In the genomic region with DNA sequence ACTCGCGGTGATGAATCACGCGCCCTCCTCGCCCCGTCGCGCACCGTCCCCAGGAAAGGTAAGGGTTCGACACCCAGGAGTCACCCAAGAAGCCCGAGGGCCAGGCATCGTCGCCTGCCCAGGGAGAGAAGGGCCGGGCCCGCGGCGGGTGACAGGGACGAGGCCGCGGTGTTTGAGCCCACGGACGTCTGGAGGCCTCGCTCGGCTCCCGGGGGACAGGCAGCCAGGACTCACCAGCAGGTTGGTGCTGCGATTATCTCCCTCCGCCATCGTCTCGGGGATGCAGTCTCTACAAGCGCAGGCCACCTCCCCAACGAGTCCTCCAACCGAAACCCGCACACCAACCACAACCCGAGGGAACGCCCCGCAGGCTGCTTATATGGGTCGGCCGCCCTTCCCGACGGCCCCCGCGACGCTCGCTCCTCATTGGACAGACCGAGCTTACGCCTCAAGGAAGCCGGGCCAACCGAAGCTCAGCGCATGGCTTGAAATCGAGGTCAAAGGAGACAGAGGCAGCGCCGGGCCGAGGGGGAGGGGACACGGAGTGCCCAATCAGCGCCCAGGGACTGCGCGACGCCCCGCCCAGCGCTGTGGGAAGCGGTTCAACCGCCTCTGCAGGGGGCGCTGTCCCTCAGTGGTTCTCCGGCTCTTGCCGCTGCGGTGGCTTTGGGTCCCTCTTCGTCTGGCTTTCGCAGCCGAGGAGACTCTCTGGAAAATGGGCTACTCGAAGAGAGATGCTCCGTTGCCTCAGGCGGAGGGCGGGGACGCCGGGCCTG, we compare ENCODE assay signal across 1 cellular context.
A peak's percentile ranks its signal among the peaks of the same experiment; 100 is the strongest.
TF ChIP-seq lines count a peak whose summit lies in the region.

Gene ARL6IP1, minus strand, starts transcription at position 353 of the 776 bp plus-strand sequence. Its CDS starts 83 bp downstream, at position 270.

TF ChIP-seq in HepG2, 621 proteins besides CTCF, POLR2A, EP300 and RAD21 (continued from another document and continues in another):
- peak; percentile 92 for TF ChIP-seq E2F2 (CRISPR knock-in tag; IDR thresholded peaks at IDR 0.05; ENCODE audit: borderline replicate concordance)
- TF ChIP-seq SNRNP70 (IDR thresholded peaks at IDR 0.05; ENCODE audit: low read depth, low read length), result no peak
- TF ChIP-seq, protein P1, sequence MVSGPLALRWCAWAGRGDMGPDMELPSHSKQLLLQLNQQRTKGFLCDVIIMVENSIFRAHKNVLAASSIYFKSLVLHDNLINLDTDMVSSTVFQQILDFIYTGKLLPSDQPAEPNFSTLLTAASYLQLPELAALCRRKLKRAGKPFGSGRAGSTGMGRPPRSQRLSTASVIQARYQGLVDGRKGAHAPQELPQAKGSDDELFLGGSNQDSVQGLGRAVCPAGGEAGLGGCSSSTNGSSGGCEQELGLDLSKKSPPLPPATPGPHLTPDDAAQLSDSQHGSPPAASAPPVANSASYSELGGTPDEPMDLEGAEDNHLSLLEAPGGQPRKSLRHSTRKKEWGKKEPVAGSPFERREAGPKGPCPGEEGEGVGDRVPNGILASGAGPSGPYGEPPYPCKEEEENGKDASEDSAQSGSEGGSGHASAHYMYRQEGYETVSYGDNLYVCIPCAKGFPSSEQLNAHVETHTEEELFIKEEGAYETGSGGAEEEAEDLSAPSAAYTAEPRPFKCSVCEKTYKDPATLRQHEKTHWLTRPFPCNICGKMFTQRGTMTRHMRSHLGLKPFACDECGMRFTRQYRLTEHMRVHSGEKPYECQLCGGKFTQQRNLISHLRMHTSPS (CRISPR knock-in tag; IDR thresholded peaks at IDR 0.05; ENCODE audit: low read depth), result peak; percentile 67; the same call in 1 of the 2 replicates
- TF ChIP-seq CREB3 (CRISPR knock-in tag; IDR thresholded peaks at IDR 0.05), result peak; percentile 84; the same call in 1 of the 2 replicates
- no peak; the same call in 1 of the 2 replicates for TF ChIP-seq HMG20A (CRISPR knock-in tag; IDR thresholded peaks at IDR 0.05; ENCODE audit: borderline replicate concordance)
- 0 out of 2 replicates have a peak, but pooled peaks have one; percentile 90 for TF ChIP-seq JDP2 (CRISPR knock-in tag; IDR thresholded peaks at IDR 0.05; ENCODE audit: borderline replicate concordance)
- peak; percentile 53 for TF ChIP-seq ZNF263 (CRISPR knock-in tag; IDR thresholded peaks at IDR 0.05)
- peak; percentile 76; the same call in 1 of the 2 replicates for TF ChIP-seq KDM5A (IDR thresholded peaks at IDR 0.05; ENCODE audit: borderline replicate concordance, low read length)
- peak; percentile 93 for TF ChIP-seq THAP11 (CRISPR knock-in tag; IDR thresholded peaks at IDR 0.05)
- TF ChIP-seq SALL1 (CRISPR knock-in tag; IDR thresholded peaks at IDR 0.05), result peak; percentile 97
- peak; percentile 98 for TF ChIP-seq CBX1 (IDR thresholded peaks at IDR 0.05; ENCODE audit: low read depth)
- peak; percentile 89 for TF ChIP-seq RCOR2 (CRISPR knock-in tag; IDR thresholded peaks at IDR 0.05)
- peak; percentile 100 for TF ChIP-seq ZNF556 (CRISPR knock-in tag; IDR thresholded peaks at IDR 0.05; ENCODE audit: borderline replicate concordance)
- no peak for TF ChIP-seq FOXP1 (IDR thresholded peaks at IDR 0.05)
- 0 out of 2 replicates have a peak, but pooled peaks have one; percentile 4 for TF ChIP-seq FOXP1 (CRISPR knock-in tag; IDR thresholded peaks at IDR 0.05)
- peak; percentile 79 for TF ChIP-seq SIN3B (IDR thresholded peaks at IDR 0.05; ENCODE audit: low read length)
- peak; percentile 95 for TF ChIP-seq MAZ (IDR thresholded peaks at IDR 0.05; ENCODE audit: borderline replicate concordance, low read depth, low read length)
- TF ChIP-seq MAZ (CRISPR knock-in tag; IDR thresholded peaks at IDR 0.05; ENCODE audit: low read depth), result peak; percentile 99
- peak; percentile 98 for TF ChIP-seq ARHGAP35 (CRISPR knock-in tag; IDR thresholded peaks at IDR 0.05; ENCODE audit: borderline replicate concordance)
- peak; percentile 87 for TF ChIP-seq ZNF251 (CRISPR knock-in tag; IDR thresholded peaks at IDR 0.05)
- TF ChIP-seq, protein P2, sequence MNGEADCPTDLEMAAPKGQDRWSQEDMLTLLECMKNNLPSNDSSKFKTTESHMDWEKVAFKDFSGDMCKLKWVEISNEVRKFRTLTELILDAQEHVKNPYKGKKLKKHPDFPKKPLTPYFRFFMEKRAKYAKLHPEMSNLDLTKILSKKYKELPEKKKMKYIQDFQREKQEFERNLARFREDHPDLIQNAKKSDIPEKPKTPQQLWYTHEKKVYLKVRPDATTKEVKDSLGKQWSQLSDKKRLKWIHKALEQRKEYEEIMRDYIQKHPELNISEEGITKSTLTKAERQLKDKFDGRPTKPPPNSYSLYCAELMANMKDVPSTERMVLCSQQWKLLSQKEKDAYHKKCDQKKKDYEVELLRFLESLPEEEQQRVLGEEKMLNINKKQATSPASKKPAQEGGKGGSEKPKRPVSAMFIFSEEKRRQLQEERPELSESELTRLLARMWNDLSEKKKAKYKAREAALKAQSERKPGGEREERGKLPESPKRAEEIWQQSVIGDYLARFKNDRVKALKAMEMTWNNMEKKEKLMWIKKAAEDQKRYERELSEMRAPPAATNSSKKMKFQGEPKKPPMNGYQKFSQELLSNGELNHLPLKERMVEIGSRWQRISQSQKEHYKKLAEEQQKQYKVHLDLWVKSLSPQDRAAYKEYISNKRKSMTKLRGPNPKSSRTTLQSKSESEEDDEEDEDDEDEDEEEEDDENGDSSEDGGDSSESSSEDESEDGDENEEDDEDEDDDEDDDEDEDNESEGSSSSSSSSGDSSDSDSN (CRISPR knock-in tag; IDR thresholded peaks at IDR 0.05), result peak; percentile 99
- peak; percentile 80; the same call in 1 of the 2 replicates for TF ChIP-seq WIZ (CRISPR knock-in tag; IDR thresholded peaks at IDR 0.05)
- peak; percentile 91 for TF ChIP-seq ZNF605 (CRISPR knock-in tag; IDR thresholded peaks at IDR 0.05)
- TF ChIP-seq ZNF841 (CRISPR knock-in tag; IDR thresholded peaks at IDR 0.05; ENCODE audit: borderline replicate concordance), result peak; percentile 94
- TF ChIP-seq KLF9 (CRISPR knock-in tag; IDR thresholded peaks at IDR 0.05; ENCODE audit: low read depth), result peak; percentile 98
- TF ChIP-seq, protein P3, sequence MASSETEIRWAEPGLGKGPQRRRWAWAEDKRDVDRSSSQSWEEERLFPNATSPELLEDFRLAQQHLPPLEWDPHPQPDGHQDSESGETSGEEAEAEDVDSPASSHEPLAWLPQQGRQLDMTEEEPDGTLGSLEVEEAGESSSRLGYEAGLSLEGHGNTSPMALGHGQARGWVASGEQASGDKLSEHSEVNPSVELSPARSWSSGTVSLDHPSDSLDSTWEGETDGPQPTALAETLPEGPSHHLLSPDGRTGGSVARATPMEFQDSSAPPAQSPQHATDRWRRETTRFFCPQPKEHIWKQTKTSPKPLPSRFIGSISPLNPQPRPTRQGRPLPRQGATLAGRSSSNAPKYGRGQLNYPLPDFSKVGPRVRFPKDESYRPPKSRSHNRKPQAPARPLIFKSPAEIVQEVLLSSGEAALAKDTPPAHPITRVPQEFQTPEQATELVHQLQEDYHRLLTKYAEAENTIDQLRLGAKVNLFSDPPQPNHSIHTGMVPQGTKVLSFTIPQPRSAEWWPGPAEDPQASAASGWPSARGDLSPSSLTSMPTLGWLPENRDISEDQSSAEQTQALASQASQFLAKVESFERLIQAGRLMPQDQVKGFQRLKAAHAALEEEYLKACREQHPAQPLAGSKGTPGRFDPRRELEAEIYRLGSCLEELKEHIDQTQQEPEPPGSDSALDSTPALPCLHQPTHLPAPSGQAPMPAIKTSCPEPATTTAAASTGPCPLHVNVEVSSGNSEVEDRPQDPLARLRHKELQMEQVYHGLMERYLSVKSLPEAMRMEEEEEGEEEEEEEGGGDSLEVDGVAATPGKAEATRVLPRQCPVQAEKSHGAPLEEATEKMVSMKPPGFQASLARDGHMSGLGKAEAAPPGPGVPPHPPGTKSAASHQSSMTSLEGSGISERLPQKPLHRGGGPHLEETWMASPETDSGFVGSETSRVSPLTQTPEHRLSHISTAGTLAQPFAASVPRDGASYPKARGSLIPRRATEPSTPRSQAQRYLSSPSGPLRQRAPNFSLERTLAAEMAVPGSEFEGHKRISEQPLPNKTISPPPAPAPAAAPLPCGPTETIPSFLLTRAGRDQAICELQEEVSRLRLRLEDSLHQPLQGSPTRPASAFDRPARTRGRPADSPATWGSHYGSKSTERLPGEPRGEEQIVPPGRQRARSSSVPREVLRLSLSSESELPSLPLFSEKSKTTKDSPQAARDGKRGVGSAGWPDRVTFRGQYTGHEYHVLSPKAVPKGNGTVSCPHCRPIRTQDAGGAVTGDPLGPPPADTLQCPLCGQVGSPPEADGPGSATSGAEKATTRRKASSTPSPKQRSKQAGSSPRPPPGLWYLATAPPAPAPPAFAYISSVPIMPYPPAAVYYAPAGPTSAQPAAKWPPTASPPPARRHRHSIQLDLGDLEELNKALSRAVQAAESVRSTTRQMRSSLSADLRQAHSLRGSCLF (CRISPR knock-in tag; IDR thresholded peaks at IDR 0.05; ENCODE audit: borderline replicate concordance), result peak; percentile 43; the same call in 1 of the 2 replicates
- peak; percentile 99 for TF ChIP-seq ZNF670 (CRISPR knock-in tag; IDR thresholded peaks at IDR 0.05; ENCODE audit: borderline replicate concordance)
- peak; percentile 99 for TF ChIP-seq SNAPC2 (CRISPR knock-in tag; IDR thresholded peaks at IDR 0.05)
- TF ChIP-seq, protein P4, sequence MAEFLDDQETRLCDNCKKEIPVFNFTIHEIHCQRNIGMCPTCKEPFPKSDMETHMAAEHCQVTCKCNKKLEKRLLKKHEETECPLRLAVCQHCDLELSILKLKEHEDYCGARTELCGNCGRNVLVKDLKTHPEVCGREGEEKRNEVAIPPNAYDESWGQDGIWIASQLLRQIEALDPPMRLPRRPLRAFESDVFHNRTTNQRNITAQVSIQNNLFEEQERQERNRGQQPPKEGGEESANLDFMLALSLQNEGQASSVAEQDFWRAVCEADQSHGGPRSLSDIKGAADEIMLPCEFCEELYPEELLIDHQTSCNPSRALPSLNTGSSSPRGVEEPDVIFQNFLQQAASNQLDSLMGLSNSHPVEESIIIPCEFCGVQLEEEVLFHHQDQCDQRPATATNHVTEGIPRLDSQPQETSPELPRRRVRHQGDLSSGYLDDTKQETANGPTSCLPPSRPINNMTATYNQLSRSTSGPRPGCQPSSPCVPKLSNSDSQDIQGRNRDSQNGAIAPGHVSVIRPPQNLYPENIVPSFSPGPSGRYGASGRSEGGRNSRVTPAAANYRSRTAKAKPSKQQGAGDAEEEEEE (CRISPR knock-in tag; IDR thresholded peaks at IDR 0.05; ENCODE audit: borderline replicate concordance), result no peak; the same call in 1 of the 2 replicates
- TF ChIP-seq POLR2AphosphoS2 (IDR thresholded peaks at IDR 0.05; ENCODE audit: low read depth, low read length), result peak; percentile 98; the same call in 1 of the 2 replicates
- peak; percentile 12 for TF ChIP-seq JUN (CRISPR knock-in tag; IDR thresholded peaks at IDR 0.05)
- peak; percentile 75 for TF ChIP-seq MEIS2 (CRISPR knock-in tag; IDR thresholded peaks at IDR 0.05)
- TF ChIP-seq ZNF383 (CRISPR knock-in tag; IDR thresholded peaks at IDR 0.05; ENCODE audit: borderline replicate concordance), result peak; percentile 99
- TF ChIP-seq ZSCAN20 (CRISPR knock-in tag; IDR thresholded peaks at IDR 0.05; ENCODE audit: borderline replicate concordance), result peak; percentile 79
